Comparison of ENCODE assay signal across 2 cellular contexts in the genomic region with DNA sequence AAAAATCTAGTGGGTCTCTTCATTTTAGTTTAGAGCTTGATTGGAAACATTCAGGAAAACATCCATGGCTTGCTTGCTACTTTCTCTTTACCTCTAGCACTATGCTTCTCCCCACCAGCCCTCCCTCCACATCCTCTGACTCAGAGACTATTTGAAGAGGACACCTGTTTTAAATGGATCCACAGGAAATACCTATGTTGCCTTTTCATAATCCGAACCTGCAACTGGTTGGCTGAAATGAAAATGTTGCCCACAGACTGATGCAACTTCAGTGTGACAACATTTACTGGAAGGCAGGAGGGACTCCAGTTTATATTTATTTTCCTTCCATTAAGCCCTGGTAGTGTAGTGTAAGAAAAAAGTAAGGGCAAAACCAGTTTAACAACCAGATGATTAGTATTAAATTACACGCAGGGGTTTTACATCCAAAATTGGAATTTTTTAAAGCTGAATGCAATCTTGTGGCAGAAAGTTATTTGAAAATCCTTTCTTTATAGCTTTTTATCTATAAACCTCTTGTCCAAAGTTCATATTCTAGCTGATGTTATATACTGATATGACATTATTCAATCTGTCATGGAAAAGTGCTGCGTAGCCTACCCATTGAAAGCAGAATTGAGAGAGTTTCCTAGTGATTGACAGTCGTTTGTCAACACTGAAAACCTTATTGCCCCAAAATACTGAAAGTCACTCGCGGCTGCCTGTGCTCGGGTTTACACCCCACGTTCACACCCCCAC.
TF ChIP-seq lines count a peak whose summit lies in the region.

No MANE protein-coding gene starts in this region.

TF ChIP-seq in IMR-90, 13 proteins besides CTCF, POLR2A, EP300 and RAD21:
- TF ChIP-seq CEBPB (IDR thresholded peaks at IDR 0.05; ENCODE audit: low read depth, low read length) (peak; percentile 89), CHD1 (IDR thresholded peaks at IDR 0.05; ENCODE audit: low read depth, low read length) (0 out of 2 replicates have a peak, but pooled peaks have one; percentile 30), BHLHE40 (IDR thresholded peaks at IDR 0.05; ENCODE audit: low read depth, low read length) (0 out of 2 replicates have a peak, but pooled peaks have one; percentile 18)
- TF ChIP-seq, protein P1, sequence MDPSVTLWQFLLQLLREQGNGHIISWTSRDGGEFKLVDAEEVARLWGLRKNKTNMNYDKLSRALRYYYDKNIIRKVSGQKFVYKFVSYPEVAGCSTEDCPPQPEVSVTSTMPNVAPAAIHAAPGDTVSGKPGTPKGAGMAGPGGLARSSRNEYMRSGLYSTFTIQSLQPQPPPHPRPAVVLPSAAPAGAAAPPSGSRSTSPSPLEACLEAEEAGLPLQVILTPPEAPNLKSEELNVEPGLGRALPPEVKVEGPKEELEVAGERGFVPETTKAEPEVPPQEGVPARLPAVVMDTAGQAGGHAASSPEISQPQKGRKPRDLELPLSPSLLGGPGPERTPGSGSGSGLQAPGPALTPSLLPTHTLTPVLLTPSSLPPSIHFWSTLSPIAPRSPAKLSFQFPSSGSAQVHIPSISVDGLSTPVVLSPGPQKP (IDR thresholded peaks at IDR 0.05; ENCODE audit: borderline replicate concordance, low read depth, low read length), result no peak

TF ChIP-seq in WTC11, 78 proteins besides CTCF, POLR2A, EP300 and RAD21:
- TF ChIP-seq GABPB1 (CRISPR knock-in tag; IDR thresholded peaks at IDR 0.05) (peak; percentile 99), ZNF416 (CRISPR knock-in tag; IDR thresholded peaks at IDR 0.05) (no peak)
